Comparison of ENCODE assay signal across 15 cellular contexts in the genomic region with DNA sequence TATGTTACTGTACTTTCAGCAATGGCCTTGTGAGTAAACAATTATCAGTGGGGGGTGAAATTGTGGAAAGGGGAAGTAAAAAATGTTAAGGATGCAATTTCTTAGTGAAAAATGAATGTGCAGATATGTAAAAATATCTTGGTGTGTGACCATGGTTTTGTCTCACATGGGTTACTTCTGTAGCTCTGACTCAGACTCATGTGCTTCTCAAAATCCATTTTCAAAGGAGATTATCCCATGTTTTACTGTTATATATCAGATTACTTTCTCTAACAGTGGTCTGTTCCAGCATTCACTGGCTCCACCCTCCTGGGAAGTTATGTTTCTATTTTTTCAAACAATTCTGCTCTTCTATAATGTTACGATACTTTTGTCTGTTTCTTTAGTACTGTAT.
DNase-seq lines count a peak whose midpoint lies in the region; ATAC-seq and TF ChIP-seq lines count a peak whose summit lies in the region.
"Had no signal": no experiment of that assay in that cellular context is flagged by ENCODE, and none has a peak within 500 bp of the region (broad histone marks: within the 10 kb centered on the region; RNA-seq: fewer than 3 reads in every experiment).

No MANE protein-coding gene starts in this region.

- H3K4me1 ChIP-seq in foreskin keratinocyte, result no peaks in the 10 kb centered on the region
- H3K4me1 ChIP-seq in gastrocnemius medialis, result no peaks in the 10 kb centered on the region
- H3K4me1 ChIP-seq: left ventricle myocardium inferior had no signal

- no peak for TF ChIP-seq CTCF in foreskin keratinocyte (conservative IDR thresholded peaks at IDR 0.05)
- TF ChIP-seq CTCF in gastrocnemius medialis (IDR thresholded peaks at IDR 0.05 in 4 of 5, conservative IDR thresholded peaks at IDR 0.05 in 1 of 5), result no peak

- H3K4me3 ChIP-seq in gastrocnemius medialis, result no peak overlapping the region
- H3K4me3 ChIP-seq: left ventricle myocardium inferior had no signal

- H3K27ac ChIP-seq in foreskin keratinocyte (no peak overlapping the region), gastrocnemius medialis (no peak overlapping the region)
- H3K27ac ChIP-seq: left ventricle myocardium inferior had no signal

- intact Hi-C loops in gastrocnemius medialis (cut with DNase I; ENCODE audit: low total_unique reads), result no loop called here

- H3K27me3 ChIP-seq in foreskin keratinocyte (no peaks in the 10 kb centered on the region), gastrocnemius medialis (no peaks in the 10 kb centered on the region)

- peak; percentile 74 for ATAC-seq in SK-N-SH treated with all-trans-retinoic acid at 6 μM for 48 hours
- peak; percentile 11 for ATAC-seq in foreskin keratinocyte
- ATAC-seq in gastrocnemius medialis, result no peak
- no peak for ATAC-seq in HG02981 (IDR thresholded peaks at IDR 0.05; ENCODE audit: unreplicated experiment)
- ATAC-seq: esophagus mucosa had no signal

- no peaks in the 10 kb centered on the region for H3K9me3 ChIP-seq in gastrocnemius medialis

- in situ Hi-C loops in gastrocnemius medialis (cut with MboI; ENCODE audit: low sequenced_read_pairs in 4 of 4), result no loop called here

- DNase-seq in NCI-H2171 treated with DMSO at 0.1 percent for 48 hours (lab: John Stamatoyannopoulos, UW) (peak; percentile 21), NCI-H2171 (lab: John Stamatoyannopoulos, UW) (no peak), foreskin keratinocyte (no peak), T-helper 9 cell (no peak), superior temporal gyrus (ENCODE audit: extremely low spot score) (no peak), gastrocnemius medialis (no peak)
- DNase-seq: activated CD4-positive, alpha-beta T cell treated with anti-CD3 and anti-CD28 coated beads, Interleukin-2, amount 50 U/mL, for 1 hour; amygdala; GDM1; left ventricle myocardium inferior; posterior cingulate gyrus; SIG-M5 had no signal

- H3K36me3 ChIP-seq in gastrocnemius medialis, result no peaks in the 10 kb centered on the region
- H3K36me3 ChIP-seq: left ventricle myocardium inferior had no signal

- TF ChIP-seq POLR2A in gastrocnemius medialis (IDR thresholded peaks at IDR 0.05), result no peak

TF ChIP-seq in SK-N-SH treated with all-trans-retinoic acid at 6 μM for 48 hours, 23 proteins besides CTCF, POLR2A, EP300 and RAD21:
- TF ChIP-seq, protein P1, sequence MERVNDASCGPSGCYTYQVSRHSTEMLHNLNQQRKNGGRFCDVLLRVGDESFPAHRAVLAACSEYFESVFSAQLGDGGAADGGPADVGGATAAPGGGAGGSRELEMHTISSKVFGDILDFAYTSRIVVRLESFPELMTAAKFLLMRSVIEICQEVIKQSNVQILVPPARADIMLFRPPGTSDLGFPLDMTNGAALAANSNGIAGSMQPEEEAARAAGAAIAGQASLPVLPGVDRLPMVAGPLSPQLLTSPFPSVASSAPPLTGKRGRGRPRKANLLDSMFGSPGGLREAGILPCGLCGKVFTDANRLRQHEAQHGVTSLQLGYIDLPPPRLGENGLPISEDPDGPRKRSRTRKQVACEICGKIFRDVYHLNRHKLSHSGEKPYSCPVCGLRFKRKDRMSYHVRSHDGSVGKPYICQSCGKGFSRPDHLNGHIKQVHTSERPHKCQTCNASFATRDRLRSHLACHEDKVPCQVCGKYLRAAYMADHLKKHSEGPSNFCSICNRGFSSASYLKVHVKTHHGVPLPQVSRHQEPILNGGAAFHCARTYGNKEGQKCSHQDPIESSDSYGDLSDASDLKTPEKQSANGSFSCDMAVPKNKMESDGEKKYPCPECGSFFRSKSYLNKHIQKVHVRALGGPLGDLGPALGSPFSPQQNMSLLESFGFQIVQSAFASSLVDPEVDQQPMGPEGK (CRISPR knock-in tag; IDR thresholded peaks at IDR 0.05; ENCODE audit: borderline replicate concordance), result peak; percentile 70; the same call in 1 of the 2 replicates
- TF ChIP-seq SNAI2 (CRISPR knock-in tag; IDR thresholded peaks at IDR 0.05), result no peak

Comparison
In these comparisons a context has a peak if more than half of its experiments do, and no peak if none do; other contexts are left out.
1. ATAC-seq: peak in SK-N-SH treated with all-trans-retinoic acid at 6 μM for 48 hours (single experiment) and foreskin keratinocyte (single experiment); none in gastrocnemius medialis (0 of 2) and HG02981 (single experiment).